In genomic region chr11:64148200-64148916, GRCh38 we compare ENCODE assay signal across 8 cellular contexts. TPM values are rescaled to one million over a fixed set of nuclear protein-coding genes. Genes with fewer than 3 reads are reported as not detected.
A peak's percentile ranks its signal among the peaks of the same experiment; 100 is the strongest.
DNase-seq lines count a peak whose midpoint lies in the region; ATAC-seq and TF ChIP-seq lines count a peak whose summit lies in the region.

No MANE protein-coding gene starts in this region.

- no peaks in the 10 kb centered on the region for H3K9me3 Mint-ChIP-seq in CD8-positive, alpha-beta memory T cell
- no peaks in the 10 kb centered on the region for H3K9me3 Mint-ChIP-seq in activated T-helper 2 cell treated with anti-CD3 and anti-CD28 coated beads, Interferon-gamma antibody, Interleukin-2, Interleukin-4, amounts not matched to agents 10 μg/mL and 5 μg/mL and 100 μg/mL, durations not matched to agents 14 hours and 24 hours and 36 hours
- H3K9me3 Mint-ChIP-seq in neural progenitor cell: no peaks in the 10 kb centered on the region
- no peaks in the 10 kb centered on the region for H3K9me3 Mint-ChIP-seq in stimulated activated naive CD8-positive, alpha-beta T cell treated with anti-CD3 and anti-CD28 coated beads, Interleukin-15, amount 100 ng/mL, for 72 hours

- H3K36me3 ChIP-seq in CD8-positive, alpha-beta memory T cell (ENCODE audit: insufficient read depth, low read length): no peaks in the 10 kb centered on the region
- H3K36me3 ChIP-seq in IMR-90 (ENCODE audit: control insufficient read depth, insufficient read depth, low read length): no peaks in the 10 kb centered on the region
- no peaks in the 10 kb centered on the region for H3K36me3 ChIP-seq in neural progenitor cell

- no peaks in the 10 kb centered on the region for H3K27me3 Mint-ChIP-seq in CD8-positive, alpha-beta memory T cell
- H3K27me3 Mint-ChIP-seq in activated T-helper 2 cell treated with anti-CD3 and anti-CD28 coated beads, Interferon-gamma antibody, Interleukin-2, Interleukin-4, amounts not matched to agents 10 μg/mL and 5 μg/mL and 100 μg/mL, durations not matched to agents 14 hours and 24 hours and 36 hours (ENCODE audit: low read depth): no peaks in the 10 kb centered on the region
- H3K27me3 Mint-ChIP-seq in neural progenitor cell (ENCODE audit: insufficient read depth, low read depth): peaks cover 19% of the 10 kb centered on the region
- no peaks in the 10 kb centered on the region for H3K27me3 Mint-ChIP-seq in stimulated activated naive CD8-positive, alpha-beta T cell treated with anti-CD3 and anti-CD28 coated beads, Interleukin-15, amount 100 ng/mL, for 72 hours

- intact Hi-C loops in IMR-90 (cut with micrococcal nuclease): loop anchor here (1.0 kb wide), 4 partner anchors 108 to 311 kb away; no protein-coding TSS in a partner anchor
- intact Hi-C loops in activated T-helper 2 cell treated with anti-CD3 and anti-CD28 coated beads, Interferon-gamma antibody, Interleukin-2, Interleukin-4, amounts not matched to agents 10 μg/mL and 5 μg/mL and 100 μg/mL, durations not matched to agents 14 hours and 24 hours and 36 hours (cut with micrococcal nuclease): loop anchor here (1.0 to 5.0 kb wide), 3 partner anchors 148 to 381 kb away; partner anchors contain the start of genes MARK2 and ZFTA

- H3K14ac ChIP-seq in IMR-90 (replicated peaks; ENCODE audit: low read depth, low read length): no peak overlapping the region; the same call in 1 of the 2 replicates

- no TSS peak for BruUV-seq in IMR-90 (replicated peaks; lab: Mats Ljungman, UMichigan)

- H3K9me1 ChIP-seq in IMR-90 (ENCODE audit: insufficient read depth, low read length): no peaks in the 10 kb centered on the region

- H3K27ac ChIP-seq in CD8-positive, alpha-beta memory T cell (ENCODE audit: low read depth, low read length): no peak overlapping the region
- H3K27ac ChIP-seq in IMR-90 (ENCODE audit: insufficient read depth, low read length) (no peak overlapping the region), neural progenitor cell (no peak overlapping the region)

- H2AK5ac ChIP-seq in IMR-90 (ENCODE audit: low read depth, low read length): peak overlapping the region; percentile 61

- dilution Hi-C loops in IMR-90 (cut with HindIII; ENCODE audit: low sequenced_read_pairs, unreplicated experiment): no loop called here

- H3K9ac ChIP-seq in IMR-90 (ENCODE audit: low read depth, low read length) (no peak overlapping the region; the same call in 1 of the 2 replicates), neural progenitor cell (no peak overlapping the region)

- no peak overlapping the region for H3K4me3 Mint-ChIP-seq in CD8-positive, alpha-beta memory T cell
- H3K4me3 Mint-ChIP-seq in activated T-helper 2 cell treated with anti-CD3 and anti-CD28 coated beads, Interferon-gamma antibody, Interleukin-2, Interleukin-4, amounts not matched to agents 10 μg/mL and 5 μg/mL and 100 μg/mL, durations not matched to agents 14 hours and 24 hours and 36 hours (ENCODE audit: low read depth): no peak overlapping the region
- H3K4me3 Mint-ChIP-seq in neural progenitor cell: peak overlapping the region; percentile 75
- H3K4me3 Mint-ChIP-seq in stimulated activated naive CD8-positive, alpha-beta T cell treated with anti-CD3 and anti-CD28 coated beads, Interleukin-15, amount 100 ng/mL, for 72 hours: no peak overlapping the region

- TF ChIP-seq CTCF in IMR-90 (conservative IDR thresholded peaks at IDR 0.05; ENCODE audit: low read depth, low read length): peak; percentile 98
- peak; percentile 91 for TF ChIP-seq CTCF in fibroblast of the aortic adventitia (IDR thresholded peaks at IDR 0.05; ENCODE audit: insufficient read depth, low read length)
- peak; percentile 99 for TF ChIP-seq CTCF in neural progenitor cell (IDR thresholded peaks at IDR 0.05)

- peak; percentile 52 to 81 (median 66) for DNase-seq in CD8-positive, alpha-beta memory T cell
- peak; percentile 66 for DNase-seq in IMR-90
- DNase-seq in RPMI7951 (ENCODE audit: low read depth): peak; percentile 62
- peak; percentile 44 for DNase-seq in activated T-helper 2 cell treated with anti-CD3 and anti-CD28 coated beads, Interferon-gamma antibody, Interleukin-2, Interleukin-4, amounts not matched to agents 10 μg/mL and 5 μg/mL and 100 μg/mL, durations not matched to agents 14 hours and 24 hours and 36 hours (ENCODE audit: low spot score)
- DNase-seq in fibroblast of the aortic adventitia (ENCODE audit: low read depth): peak; percentile 74
- peak; percentile 84 for DNase-seq in neural progenitor cell (ENCODE audit: low spot score)
- peak; percentile 71 to 73 for DNase-seq in stimulated activated naive CD8-positive, alpha-beta T cell treated with anti-CD3 and anti-CD28 coated beads, Interleukin-15, amount 100 ng/mL, for 72 hours

- peaks cover 7 to 9% (median 9%) of the 10 kb centered on the region in 3 donors for H3K4me1 Mint-ChIP-seq in CD8-positive, alpha-beta memory T cell
- peaks cover 13% of the 10 kb centered on the region for H3K4me1 Mint-ChIP-seq in activated T-helper 2 cell treated with anti-CD3 and anti-CD28 coated beads, Interferon-gamma antibody, Interleukin-2, Interleukin-4, amounts not matched to agents 10 μg/mL and 5 μg/mL and 100 μg/mL, durations not matched to agents 14 hours and 24 hours and 36 hours (ENCODE audit: low read depth)
- H3K4me1 Mint-ChIP-seq in neural progenitor cell: peaks cover 38% of the 10 kb centered on the region
- peaks cover 24% of the 10 kb centered on the region for H3K4me1 Mint-ChIP-seq in stimulated activated naive CD8-positive, alpha-beta T cell treated with anti-CD3 and anti-CD28 coated beads, Interleukin-15, amount 100 ng/mL, for 72 hours

- H4K20me1 ChIP-seq in IMR-90 (ENCODE audit: insufficient read depth, low read length) (peaks cover 8% of the 10 kb centered on the region; the same call in 1 of the 2 replicates), neural progenitor cell (ENCODE audit: low read depth) (peaks cover 5% of the 10 kb centered on the region)

- no peak overlapping the region for H3K56ac ChIP-seq in IMR-90 (ENCODE audit: extremely low read depth, insufficient read depth, low read length)

- peak overlapping the region in 1 of 2 experiments; percentile 11; a peak in 1 of 4 replicates for H4K8ac ChIP-seq in IMR-90 (ENCODE audit: low read depth in 2 of 2, low read length in 2 of 2)

- no peak overlapping the region; the same call in 1 of the 2 replicates for H2BK20ac ChIP-seq in IMR-90 (ENCODE audit: low read depth, low read length)

- 11% methylated on average over 2 of the region's 19 CpGs; no CpG with 5 or more reads in 1 of the 2 experiments for whole genome bisulfite sequencing in IMR-90 (ENCODE audit: extremely low coverage in 2 of 2, insufficient read length in 1 of 2), 2 experiments

- no peak overlapping the region for H2BK5ac ChIP-seq in IMR-90 (ENCODE audit: low read depth, low read length, poor library complexity, severe bottlenecking)

- no peak overlapping the region for H3K4ac ChIP-seq in IMR-90 (ENCODE audit: low read depth, low read length)

- H3K9me3 ChIP-seq in CD8-positive, alpha-beta memory T cell (ENCODE audit: low read length): no peaks in the 10 kb centered on the region
- no peaks in the 10 kb centered on the region for H3K9me3 ChIP-seq in IMR-90 (ENCODE audit: control insufficient read depth, insufficient read depth, low read length)
- H3K9me3 ChIP-seq in neural progenitor cell (ENCODE audit: low read depth): no peaks in the 10 kb centered on the region

- no peak overlapping the region for H3K18ac ChIP-seq in IMR-90 (ENCODE audit: low read depth, low read length)

- H4K91ac ChIP-seq in IMR-90 (ENCODE audit: insufficient read depth, low read depth, low read length): peak overlapping the region; percentile 17; the same call in 1 of the 2 replicates

- no peak overlapping the region for H4K5ac ChIP-seq in IMR-90 (ENCODE audit: low read depth, low read length)

- H3K36me3 Mint-ChIP-seq in CD8-positive, alpha-beta memory T cell: no peaks in the 10 kb centered on the region
- no peaks in the 10 kb centered on the region for H3K36me3 Mint-ChIP-seq in activated T-helper 2 cell treated with anti-CD3 and anti-CD28 coated beads, Interferon-gamma antibody, Interleukin-2, Interleukin-4, amounts not matched to agents 10 μg/mL and 5 μg/mL and 100 μg/mL, durations not matched to agents 14 hours and 24 hours and 36 hours (ENCODE audit: low read depth)
- H3K36me3 Mint-ChIP-seq in neural progenitor cell: no peaks in the 10 kb centered on the region

- H3K23ac ChIP-seq in IMR-90 (ENCODE audit: low read depth, low read length): no peak overlapping the region

- peak overlapping the region; percentile 51 for H2AK9ac ChIP-seq in IMR-90 (replicated peaks; ENCODE audit: low read depth, low read length, poor library complexity)

- H3K79me2 ChIP-seq in neural progenitor cell (ENCODE audit: low read depth): no peaks in the 10 kb centered on the region

- H3K4me2 ChIP-seq in IMR-90 (ENCODE audit: low read depth, low read length): peak overlapping the region; percentile 56; the same call in 1 of the 2 replicates
- H3K4me2 ChIP-seq in neural progenitor cell: peak overlapping the region; percentile 69

- POLR2A ChIA-PET in CD8-positive, alpha-beta memory T cell (lab: Charles Lee): no interaction called here
- POLR2A ChIA-PET in IMR-90 (lab: Charles Lee; ENCODE audit: unreplicated experiment): no interaction called here

- TF ChIP-seq RAD21 in IMR-90 (IDR thresholded peaks at IDR 0.05; ENCODE audit: low read length): peak; percentile 98

- CTCF ChIA-PET in CD8-positive, alpha-beta memory T cell (lab: Charles Lee): interaction anchor here (1.5 to 6.6 kb wide), 3 partner anchors 147 to 381 kb away, joined by 4 to 64 read pairs (median 63); partner anchors contain the start of gene MARK2
- CTCF ChIA-PET in IMR-90 (lab: Yijun Ruan, JAX): interaction anchor here (0.8 to 1.2 kb wide), 4 partner anchors 141 to 147 kb away, joined by 3 to 4 read pairs (median 4); no protein-coding TSS in a partner anchor

- in situ Hi-C loops in IMR-90 (cut with MboI; ENCODE audit: low sequenced_read_pairs): loop anchor here (5.0 kb wide), 2 partner anchors 156 to 311 kb away; partner anchors contain the start of gene MARK2

- H3K4me3 ChIP-seq in CD8-positive, alpha-beta memory T cell (ENCODE audit: low read length): no peak overlapping the region
- H3K4me3 ChIP-seq in IMR-90 (ENCODE audit: insufficient read depth, low read depth, low read length): no peak overlapping the region
- no peak overlapping the region for H3K4me3 ChIP-seq in fibroblast of the aortic adventitia (ENCODE audit: low read depth, low read length)
- H3K4me3 ChIP-seq in neural progenitor cell: peak overlapping the region; percentile 25

- H3K4me1 ChIP-seq in CD8-positive, alpha-beta memory T cell (ENCODE audit: insufficient read depth, low read length): no peaks in the 10 kb centered on the region
- H3K4me1 ChIP-seq in IMR-90 (ENCODE audit: control insufficient read depth, insufficient read depth, low read length) (no peaks in the 10 kb centered on the region; the same call in 1 of the 2 replicates), neural progenitor cell (peaks cover 8% of the 10 kb centered on the region)

- no peaks in the 10 kb centered on the region for H3F3A ChIP-seq in neural progenitor cell (ENCODE audit: low read depth)

- H3K79me1 ChIP-seq in IMR-90 (ENCODE audit: low read depth in 1 of 2, low read length in 2 of 2): peaks cover 3 to 9% of the 10 kb centered on the region in 2 experiments; a peak in 3 of 4 replicates

- H2AFZ ChIP-seq in IMR-90 (replicated peaks; ENCODE audit: low read length, poor library complexity) (peak overlapping the region; percentile 4), neural progenitor cell (replicated peaks) (no peak overlapping the region)

- TF ChIP-seq POLR2A in IMR-90 (IDR thresholded peaks at IDR 0.05; ENCODE audit: low read depth, low read length): peak; percentile 46; the same call in 1 of the 2 replicates

- ATAC-seq in IMR-90 (ENCODE audit: low read depth): peak; percentile 80
- peak; percentile 61 for ATAC-seq in stimulated activated naive CD8-positive, alpha-beta T cell treated with anti-CD3 and anti-CD28 coated beads, Interleukin-15, amount 100 ng/mL, for 72 hours
- ATAC-seq in HG02642 (IDR thresholded peaks at IDR 0.05; ENCODE audit: poor library complexity, unreplicated experiment): no peak

- H3K27me3 ChIP-seq in CD8-positive, alpha-beta memory T cell (ENCODE audit: insufficient read depth, low read length, poor library complexity, severe bottlenecking): no peaks in the 10 kb centered on the region
- H3K27me3 ChIP-seq in IMR-90 (ENCODE audit: control insufficient read depth, insufficient read depth, low read length) (no peaks in the 10 kb centered on the region), neural progenitor cell (no peaks in the 10 kb centered on the region)

- H3K27ac Mint-ChIP-seq in CD8-positive, alpha-beta memory T cell: peak overlapping the region in 2 of 8 donors; percentile 54 to 62
- no peak overlapping the region for H3K27ac Mint-ChIP-seq in activated T-helper 2 cell treated with anti-CD3 and anti-CD28 coated beads, Interferon-gamma antibody, Interleukin-2, Interleukin-4, amounts not matched to agents 10 μg/mL and 5 μg/mL and 100 μg/mL, durations not matched to agents 14 hours and 24 hours and 36 hours
- peak overlapping the region; percentile 98 for H3K27ac Mint-ChIP-seq in neural progenitor cell
- no peak overlapping the region for H3K27ac Mint-ChIP-seq in stimulated activated naive CD8-positive, alpha-beta T cell treated with anti-CD3 and anti-CD28 coated beads, Interleukin-15, amount 100 ng/mL, for 72 hours

- no peak overlapping the region for H2BK120ac ChIP-seq in IMR-90 (ENCODE audit: low read depth, low read length)

- no peak overlapping the region for H2BK15ac ChIP-seq in IMR-90 (ENCODE audit: low read depth, low read length)

RNA-seq across cellular contexts. Expression of gene MACROD1, which starts 17.6 kb away (rescaled TPM):
- total RNA-seq in CD8-positive, alpha-beta memory T cell: 10 to 100 TPM; 19.6 to 25.5 TPM
- polyA plus RNA-seq in CD8-positive, alpha-beta memory T cell: 9.2 TPM
- total RNA-seq in IMR-90 (2012; rRNA removed): 2.5 and 4.2 TPM in 2 replicates
- 9.3 and 10.9 TPM in 2 replicates for polyA plus RNA-seq in IMR-90 (2012; rRNA removed)
- 8.0 and 18.4 TPM in 2 replicates for polyA plus RNA-seq in IMR-90 (2012; cell fraction: cytosol; rRNA removed)
- 21.0 and 35.8 TPM in 2 replicates for polyA plus RNA-seq in IMR-90 (2012; cell fraction: nucleus; rRNA removed; ENCODE audit: low replicate concordance)
- 36.7 and 43.3 TPM in 2 replicates for total RNA-seq in RPMI7951 (2014; rRNA removed; shearing (Covaris generic))
- total RNA-seq in activated T-helper 2 cell treated with anti-CD3 and anti-CD28 coated beads, Interferon-gamma antibody, Interleukin-2, Interleukin-4, amounts not matched to agents 10 μg/mL and 5 μg/mL and 100 μg/mL, durations not matched to agents 14 hours and 24 hours and 36 hours: 23.4 and 26.7 TPM in 2 replicates
- total RNA-seq in fibroblast of the aortic adventitia (ENCODE audit: low replicate concordance): 7.6 and 14.5 TPM in 2 replicates
- total RNA-seq in neural progenitor cell (ENCODE audit: low replicate concordance): 11.9 and 27.8 TPM in 2 replicates

RNA-seq across cellular contexts. Expression of gene STIP1, which starts 37.6 kb away (rescaled TPM):
- total RNA-seq in CD8-positive, alpha-beta memory T cell: 100 to 1,000 TPM; 457 to 461 TPM
- polyA plus RNA-seq in CD8-positive, alpha-beta memory T cell: 108 TPM
- total RNA-seq in IMR-90 (2012; rRNA removed) (363 and 489 TPM in 2 replicates), fibroblast of the aortic adventitia (ENCODE audit: low replicate concordance) (112 and 142 TPM in 2 replicates), neural progenitor cell (ENCODE audit: low replicate concordance) (252 and 254 TPM in 2 replicates)
- 189 and 201 TPM in 2 replicates for polyA plus RNA-seq in IMR-90 (2012; rRNA removed)
- polyA plus RNA-seq in IMR-90 (2012; cell fraction: cytosol; rRNA removed): 99.3 and 323 TPM in 2 replicates
- 76.3 and 102 TPM in 2 replicates for polyA plus RNA-seq in IMR-90 (2012; cell fraction: nucleus; rRNA removed; ENCODE audit: low replicate concordance)
- 306 and 321 TPM in 2 replicates for total RNA-seq in RPMI7951 (2014; rRNA removed; shearing (Covaris generic))
- 480 and 484 TPM in 2 replicates for total RNA-seq in activated T-helper 2 cell treated with anti-CD3 and anti-CD28 coated beads, Interferon-gamma antibody, Interleukin-2, Interleukin-4, amounts not matched to agents 10 μg/mL and 5 μg/mL and 100 μg/mL, durations not matched to agents 14 hours and 24 hours and 36 hours

RNA-seq across cellular contexts. Expression of gene FERMT3, which starts 58.2 kb away (rescaled TPM):
- total RNA-seq in CD8-positive, alpha-beta memory T cell: 100 to 1,000 TPM; 205 to 213 TPM
- polyA plus RNA-seq in CD8-positive, alpha-beta memory T cell: 206 TPM
- total RNA-seq in IMR-90 (2012; rRNA removed): 0.36 and 0.56 TPM in 2 replicates
- 2.3 and 2.5 TPM in 2 replicates for polyA plus RNA-seq in IMR-90 (2012; rRNA removed)
- 1.7 and 2.4 TPM in 2 replicates for polyA plus RNA-seq in IMR-90 (2012; cell fraction: cytosol; rRNA removed)
- polyA plus RNA-seq in IMR-90 (2012; cell fraction: nucleus; rRNA removed; ENCODE audit: low replicate concordance): 11.8 and 27.1 TPM in 2 replicates
- 25.9 and 29.1 TPM in 2 replicates for total RNA-seq in RPMI7951 (2014; rRNA removed; shearing (Covaris generic))
- 197 and 202 TPM in 2 replicates for total RNA-seq in activated T-helper 2 cell treated with anti-CD3 and anti-CD28 coated beads, Interferon-gamma antibody, Interleukin-2, Interleukin-4, amounts not matched to agents 10 μg/mL and 5 μg/mL and 100 μg/mL, durations not matched to agents 14 hours and 24 hours and 36 hours
- total RNA-seq in fibroblast of the aortic adventitia (ENCODE audit: low replicate concordance): 7.0 and 7.2 TPM in 2 replicates
- total RNA-seq in neural progenitor cell (ENCODE audit: low replicate concordance): 0.31 TPM in 1 of 2 replicates, not detected in the other
